In the genomic region with DNA sequence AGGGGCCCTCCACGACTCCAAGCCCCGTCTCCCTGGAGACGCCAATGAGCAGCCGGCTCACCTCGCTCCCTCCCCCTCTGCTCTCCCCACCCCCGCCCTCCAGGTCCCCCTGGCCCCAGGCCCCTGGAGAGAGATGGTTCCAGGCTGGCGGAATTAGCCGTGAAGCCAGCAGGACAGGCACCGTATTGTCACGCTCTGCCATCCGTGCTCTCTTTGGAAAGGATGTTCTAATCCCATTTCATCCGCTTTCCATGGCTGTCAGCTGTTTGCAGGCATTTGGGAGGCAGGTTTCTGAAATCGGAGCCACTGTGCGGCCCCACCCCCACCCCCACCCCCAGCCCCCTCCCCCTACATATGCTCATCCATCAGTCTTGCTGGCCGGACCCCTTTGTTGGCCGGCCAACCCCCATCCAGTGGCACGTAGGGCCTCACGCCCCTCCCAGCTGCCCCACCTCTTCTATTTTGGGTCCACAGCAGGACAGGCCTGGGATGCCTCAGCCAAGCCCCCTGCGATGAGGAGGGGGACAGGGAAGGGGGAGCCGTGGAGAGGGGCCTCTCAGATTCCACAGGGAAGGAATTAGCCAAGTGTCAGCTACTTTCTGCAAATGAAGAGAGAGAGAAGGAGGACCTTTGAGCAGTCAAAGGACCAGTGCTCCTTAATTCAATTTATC, we compare ENCODE assay signal across 1 cellular context.
A peak's percentile ranks its signal among the peaks of the same experiment; 100 is the strongest.
TF ChIP-seq lines count a peak whose summit lies in the region.

No MANE protein-coding gene starts in this region.

TF ChIP-seq in WTC11, 78 proteins besides CTCF, POLR2A, EP300 and RAD21 (continued from another document):
- TF ChIP-seq SP1 (CRISPR knock-in tag; conservative IDR thresholded peaks at IDR 0.05) (peak; percentile 56; the same call in 1 of the 2 replicates), ETV6 (CRISPR knock-in tag; IDR thresholded peaks at IDR 0.05) (no peak), NFYB (CRISPR knock-in tag; conservative IDR thresholded peaks at IDR 0.05; ENCODE audit: low read depth) (no peak), ZNF138 (CRISPR knock-in tag; conservative IDR thresholded peaks at IDR 0.05) (no peak), ESRRA (CRISPR knock-in tag; IDR thresholded peaks at IDR 0.05; ENCODE audit: borderline replicate concordance) (no peak), SMAD4 (CRISPR knock-in tag; IDR thresholded peaks at IDR 0.05) (no peak), KAT7 (CRISPR knock-in tag; IDR thresholded peaks at IDR 0.05; ENCODE audit: borderline replicate concordance) (no peak), OVOL2 (CRISPR knock-in tag; IDR thresholded peaks at IDR 0.05; ENCODE audit: borderline replicate concordance) (no peak), JUN (CRISPR knock-in tag; IDR thresholded peaks at IDR 0.05) (no peak), JAZF1 (CRISPR knock-in tag; IDR thresholded peaks at IDR 0.05) (no peak), FOXP4 (CRISPR knock-in tag; IDR thresholded peaks at IDR 0.05) (no peak), ZBTB21 (CRISPR knock-in tag; IDR thresholded peaks at IDR 0.05; ENCODE audit: borderline replicate concordance) (no peak), PRDM15 (CRISPR knock-in tag; IDR thresholded peaks at IDR 0.05) (no peak), NR1H2 (CRISPR knock-in tag; IDR thresholded peaks at IDR 0.05) (no peak), TEAD1 (CRISPR knock-in tag; IDR thresholded peaks at IDR 0.05) (peak; percentile 40; the same call in 1 of the 2 replicates), FOXK1 (CRISPR knock-in tag; IDR thresholded peaks at IDR 0.05) (peak; percentile 59; the same call in 1 of the 2 replicates), ATF1 (CRISPR knock-in tag; IDR thresholded peaks at IDR 0.05) (no peak)
- TF ChIP-seq, protein P1, sequence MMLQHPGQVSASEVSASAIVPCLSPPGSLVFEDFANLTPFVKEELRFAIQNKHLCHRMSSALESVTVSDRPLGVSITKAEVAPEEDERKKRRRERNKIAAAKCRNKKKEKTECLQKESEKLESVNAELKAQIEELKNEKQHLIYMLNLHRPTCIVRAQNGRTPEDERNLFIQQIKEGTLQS (CRISPR knock-in tag; conservative IDR thresholded peaks at IDR 0.05) = no peak
